9 cellular contexts compared by ENCODE assay signal in the genomic region with DNA sequence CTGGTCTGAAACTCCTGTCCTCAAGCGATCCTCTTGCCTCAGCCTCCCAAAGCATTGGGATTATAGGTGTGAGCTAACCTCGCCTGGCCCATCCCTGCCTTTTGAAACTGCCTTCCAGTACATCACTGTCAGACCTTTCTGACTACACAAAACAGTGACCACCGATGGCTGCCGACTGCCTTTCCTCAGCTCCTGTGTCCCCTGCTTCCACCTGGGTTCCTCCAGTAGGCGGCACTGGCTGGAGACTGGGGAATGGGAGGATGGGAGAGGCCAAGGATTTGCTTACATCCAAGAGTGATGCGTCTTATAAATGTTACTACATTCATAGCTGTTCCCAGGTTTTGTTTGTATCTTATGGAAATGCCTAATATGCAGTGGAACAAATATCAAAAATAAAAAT.
"Had no signal": no experiment of that assay in that cellular context is flagged by ENCODE, and none has a peak within 500 bp of the region (broad histone marks: within the 10 kb centered on the region; RNA-seq: fewer than 3 reads in every experiment).

No MANE protein-coding gene starts in this region.

- H3K9ac ChIP-seq: GM23248, KMS-11 had no signal

- H3K27ac Mint-ChIP-seq: HFFc6, IgD-negative memory B cell had no signal

- ATAC-seq: HCT116, HepG2 had no signal

- H2AFZ ChIP-seq: GM23248 had no signal

- H3K4me2 ChIP-seq: KMS-11 had no signal

- H3K4me1 ChIP-seq: HAP-1 had no signal

- H3K27me3 Mint-ChIP-seq: IgD-negative memory B cell had no signal

- H3K9me3 ChIP-seq: HAP-1 had no signal

- H3K4me3 Mint-ChIP-seq: HFFc6 had no signal

- FAIRE-seq: HepG2 had no signal

- H3K4me3 ChIP-seq: GM23248, HAP-1 had no signal

- DNase-seq: GM23248, HFFc6, KBM-7 had no signal

- H3K27ac ChIP-seq: GM23248, HL-60, KMS-11 had no signal
